8 cellular contexts compared by ENCODE assay signal in genomic region chr1:31753623-31754349, GRCh38. TPM values are rescaled to one million over a fixed set of nuclear protein-coding genes. Genes with fewer than 3 reads are reported as not detected.
A peak's percentile ranks its signal among the peaks of the same experiment; 100 is the strongest.
DNase-seq lines count a peak whose midpoint lies in the region; ATAC-seq and TF ChIP-seq lines count a peak whose summit lies in the region.
"Had no signal": no experiment of that assay in that cellular context is flagged by ENCODE, and none has a peak within 500 bp of the region (broad histone marks: within the 10 kb centered on the region; RNA-seq: fewer than 3 reads in every experiment).

No MANE protein-coding gene starts in this region.

- no peak overlapping the region for H3K4me3 Mint-ChIP-seq in activated T-helper 17 cell treated with anti-CD3 and anti-CD28 coated beads, Interleukin-2, amount 50 U/mL, for 72 hours

- no peaks in the 10 kb centered on the region for H3K9me2 ChIP-seq in SK-N-SH

- CTCF ChIA-PET in SK-N-SH (lab: Yijun Ruan, JAX) = interaction anchor here (0.8 to 25.0 kb wide), 10 partner anchors 8 to 210 kb away, joined by 3 to 707 read pairs (median 6); no protein-coding TSS in a partner anchor

- no peaks in the 10 kb centered on the region for H3K27me3 ChIP-seq in MG63
- no peaks in the 10 kb centered on the region for H3K27me3 ChIP-seq in SK-N-SH (ENCODE audit: insufficient read depth)

- H3K9me3 ChIP-seq in MG63 = no peaks in the 10 kb centered on the region
- H3K9me3 ChIP-seq in SK-N-SH = no peaks in the 10 kb centered on the region

- TF ChIP-seq EP300 in SK-N-SH (IDR thresholded peaks at IDR 0.05; ENCODE audit: borderline replicate concordance in 1 of 2, low read depth in 1 of 2, low read length in 1 of 2) = no peak

- peaks cover 35 to 53% of the 10 kb centered on the region in 2 experiments; a peak in 3 of 4 replicates for H3K4me1 ChIP-seq in SK-N-SH (ENCODE audit: control insufficient read depth in 1 of 2, insufficient read depth in 2 of 2, low read depth in 1 of 2, low read length in 1 of 2)

- H2AFZ ChIP-seq in SK-N-SH (ENCODE audit: low read depth) = no peak overlapping the region

- H3K36me3 Mint-ChIP-seq in activated T-helper 17 cell treated with anti-CD3 and anti-CD28 coated beads, Interleukin-2, amount 50 U/mL, for 72 hours (ENCODE audit: low read depth) = no peaks in the 10 kb centered on the region

- no peak for TF ChIP-seq RAD21 in SK-N-SH (IDR thresholded peaks at IDR 0.05; ENCODE audit: low read length)

- DNase-seq in MG63 (peak; percentile 88), SK-N-SH (peak; percentile 66), left ventricle myocardium superior (peak; percentile 73)
- DNase-seq in activated CD4-positive, alpha-beta T cell treated with anti-CD3 and anti-CD28 coated beads, Interleukin-2, amount 50 U/mL, for 4 hours = no peak

- POLR2A ChIA-PET in SK-N-SH (lab: Yijun Ruan, JAX) = interaction anchor here (0.6 to 1.3 kb wide), 2 partner anchors 9 to 16 kb away, joined by 3 to 4 read pairs; no protein-coding TSS in a partner anchor

- peak; percentile 68 for ATAC-seq in left ventricle myocardium superior
- ATAC-seq in GM19023 (IDR thresholded peaks at IDR 0.05; ENCODE audit: unreplicated experiment) = no peak
- no peak for ATAC-seq in activated T-helper 17 cell treated with anti-CD3 and anti-CD28 coated beads, Interleukin-2, amount 50 U/mL, for 72 hours (replicated peaks)

- no peak overlapping the region for H3K4me3 ChIP-seq in MG63
- no peak overlapping the region for H3K4me3 ChIP-seq in SK-N-SH (ENCODE audit: low read depth in 2 of 2, low read length in 1 of 2)
- H3K4me3 ChIP-seq: SK-N-MC had no signal

- intact Hi-C loops in left ventricle myocardium superior (cut with micrococcal nuclease) = no loop called here

- peak overlapping the region; percentile 28; the same call in 1 of the 2 replicates for H3K4me2 ChIP-seq in SK-N-SH

- H3K9ac ChIP-seq in SK-N-SH = no peak overlapping the region

- peaks cover 8% of the 10 kb centered on the region for H3F3A ChIP-seq in SK-N-SH (replicated peaks; ENCODE audit: insufficient read depth)

- peaks cover 13% of the 10 kb centered on the region for H3K4me1 Mint-ChIP-seq in activated T-helper 17 cell treated with anti-CD3 and anti-CD28 coated beads, Interleukin-2, amount 50 U/mL, for 72 hours

- peaks cover 9% of the 10 kb centered on the region; the same call in 1 of the 2 replicates for H4K20me1 ChIP-seq in SK-N-SH (ENCODE audit: insufficient read depth)

- no peak overlapping the region for H3K27ac Mint-ChIP-seq in activated T-helper 17 cell treated with anti-CD3 and anti-CD28 coated beads, Interleukin-2, amount 50 U/mL, for 72 hours

- H3K27me3 Mint-ChIP-seq in activated T-helper 17 cell treated with anti-CD3 and anti-CD28 coated beads, Interleukin-2, amount 50 U/mL, for 72 hours = peaks cover 3% of the 10 kb centered on the region

- no peak for TF ChIP-seq CTCF in SK-N-SH (IDR thresholded peaks at IDR 0.05)

- no CpG with 5 or more reads among the region's 10 CpGs for WGBS in SK-N-SH (ENCODE audit: low lambda C conversion rate)

- H3K36me3 ChIP-seq in MG63 (0 out of 2 replicates have a peak, but pooled peaks cover 2% of the 10 kb centered on the region), SK-N-SH (replicated peaks in 1 of 2; ENCODE audit: control insufficient read depth in 1 of 2, insufficient read depth in 2 of 2, low read length in 1 of 2) (peaks cover 0 to 2% of the 10 kb centered on the region in 2 experiments)

- H3K27ac ChIP-seq in SK-N-SH (ENCODE audit: low read depth in 2 of 2, low read length in 1 of 2) (peak overlapping the region in 1 of 2 experiments; percentile 45; a peak in 1 of 4 replicates), temporal lobe (ENCODE audit: low read depth, low read length) (peak overlapping the region; percentile 89)
- H3K27ac ChIP-seq: SK-N-MC had no signal

- H3K79me2 ChIP-seq in SK-N-SH (ENCODE audit: insufficient read depth) = peaks cover 4% of the 10 kb centered on the region; the same call in 1 of the 2 replicates

- no peaks in the 10 kb centered on the region for H3K9me3 Mint-ChIP-seq in activated T-helper 17 cell treated with anti-CD3 and anti-CD28 coated beads, Interleukin-2, amount 50 U/mL, for 72 hours

TF ChIP-seq in SK-N-SH, 30 proteins besides CTCF, POLR2A, EP300 and RAD21:
- TF ChIP-seq FOXJ3 (CRISPR knock-in tag; IDR thresholded peaks at IDR 0.05) (no peak), NFIC (IDR thresholded peaks at IDR 0.05; ENCODE audit: borderline replicate concordance) (0 out of 2 replicates have a peak, but pooled peaks have one; percentile 32), MXI1 (IDR thresholded peaks at IDR 0.05; ENCODE audit: low read depth, low read length) (peak; percentile 22; the same call in 1 of the 2 replicates)
TF ChIP-seq in SK-N-SH: peak in this region for 2.

RNA-seq across cellular contexts. Expression of gene ADGRB2, which starts 10.4 kb away (rescaled TPM):
- total RNA-seq in MG63 (2014; rRNA removed; shearing (Covaris generic); ENCODE audit: low replicate concordance) = 3.4 and 8.5 TPM in 2 replicates
- 10.6 and 13.0 TPM in 2 replicates for polyA plus RNA-seq in SK-N-SH (2012; rRNA removed)
- polyA plus RNA-seq in SK-N-SH (2012; cell fraction: cytosol; rRNA removed) = 4.3 and 8.4 TPM in 2 replicates
- 41.8 and 66.9 TPM in 2 replicates for polyA plus RNA-seq in SK-N-SH (2012; cell fraction: nucleus; rRNA removed)
- total RNA-seq in left ventricle myocardium superior = 10.0 TPM
- 60.2 TPM for total RNA-seq in temporal lobe
- 1 to 10 TPM in 1 of 2 donors, under 1 TPM in 1; 0.24 to 4.5 TPM for total RNA-seq in activated T-helper 17 cell treated with anti-CD3 and anti-CD28 coated beads, Interleukin-2, amount 50 U/mL, for 72 hours

RNA-seq across cellular contexts. Expression of gene COL16A1, which starts 50.0 kb away (rescaled TPM):
- 156 and 192 TPM in 2 replicates for total RNA-seq in MG63 (2014; rRNA removed; shearing (Covaris generic); ENCODE audit: low replicate concordance)
- 9.0 and 10.4 TPM in 2 replicates for polyA plus RNA-seq in SK-N-SH (2012; rRNA removed)
- 3.0 and 3.8 TPM in 2 replicates for polyA plus RNA-seq in SK-N-SH (2012; cell fraction: cytosol; rRNA removed)
- 38.2 and 47.3 TPM in 2 replicates for polyA plus RNA-seq in SK-N-SH (2012; cell fraction: nucleus; rRNA removed)
- total RNA-seq in left ventricle myocardium superior (16.1 TPM), temporal lobe (10.3 TPM)
- total RNA-seq in activated T-helper 17 cell treated with anti-CD3 and anti-CD28 coated beads, Interleukin-2, amount 50 U/mL, for 72 hours = not detected

Comparison
In these comparisons a context has a peak if more than half of its experiments do, and no peak if none do; other contexts are left out.
1. DNase-seq: peak in MG63 (single experiment), SK-N-SH (single experiment) and left ventricle myocardium superior (single experiment); none in activated CD4-positive, alpha-beta T cell treated with anti-CD3 and anti-CD28 coated beads, Interleukin-2, amount 50 U/mL, for 4 hours (0 of 2).
2. RNA of gene COL16A1, which starts 50.0 kb away (total RNA-seq): 156 to 192 TPM in MG63, 16.1 TPM in left ventricle myocardium superior (single experiment) and 10.3 TPM in temporal lobe (single experiment); not detected in activated T-helper 17 cell treated with anti-CD3 and anti-CD28 coated beads, Interleukin-2, amount 50 U/mL, for 72 hours; every median in the first group is over 10 times any median in the second.